Comparison of ENCODE assay signal across 18 cellular contexts in the genomic region with DNA sequence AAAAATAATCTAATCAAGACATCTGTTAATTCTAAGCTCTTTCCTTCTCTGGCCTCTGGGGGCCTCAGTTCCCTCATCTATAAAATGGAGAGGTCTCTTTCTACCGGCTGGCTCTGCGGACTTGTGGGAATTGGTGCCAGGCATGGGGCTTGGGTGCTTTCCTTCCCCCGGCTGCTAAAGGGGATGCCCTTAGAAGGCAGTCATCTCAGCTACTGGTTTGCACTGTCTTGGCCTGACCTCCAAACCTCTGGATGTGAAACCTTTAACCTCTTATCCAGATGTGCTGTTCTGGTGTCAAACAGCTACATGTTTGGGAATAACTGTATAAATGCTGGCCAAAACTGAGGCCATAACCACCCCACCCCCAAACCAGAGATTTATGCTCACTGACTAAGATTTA.
DNase-seq lines count a peak whose midpoint lies in the region; ATAC-seq and TF ChIP-seq lines count a peak whose summit lies in the region.
"Had no signal": no experiment of that assay in that cellular context is flagged by ENCODE, and none has a peak within 500 bp of the region (broad histone marks: within the 10 kb centered on the region; RNA-seq: fewer than 3 reads in every experiment).

No MANE protein-coding gene starts in this region.

- no peaks in the 10 kb centered on the region for H3K9me2 ChIP-seq in HCT116 (ENCODE audit: insufficient read depth)

- 0 out of 2 replicates have a peak, but pooled peaks have one; percentile 10 for TF ChIP-seq RAD21 in HCT116 (IDR thresholded peaks at IDR 0.05; ENCODE audit: low read depth)

- H3K36me3 ChIP-seq in A673 (ENCODE audit: insufficient read depth, low read length, poor library complexity, severe bottlenecking): no peaks in the 10 kb centered on the region
- no peaks in the 10 kb centered on the region for H3K36me3 ChIP-seq in HCT116 (ENCODE audit: control insufficient read depth in 1 of 2, insufficient read depth in 2 of 2, low read length in 2 of 2)
- H3K36me3 ChIP-seq in brain microvascular endothelial cell (replicated peaks): no peaks in the 10 kb centered on the region
- H3K36me3 ChIP-seq in trophoblast cell (ENCODE audit: control insufficient read depth in 1 of 2, insufficient read depth in 2 of 2, low read length in 2 of 2): no peaks in the 10 kb centered on the region
- H3K36me3 ChIP-seq: Peyer's patch had no signal

- no CpG with 5 or more reads among the region's 3 CpGs for WGBS in trophoblast cell (ENCODE audit: extremely low coverage, insufficient coverage, insufficient read length)

- no peaks in the 10 kb centered on the region for H3K9me3 ChIP-seq in A673 (ENCODE audit: low read depth, low read length, poor library complexity, severe bottlenecking)
- H3K9me3 ChIP-seq in HCT116 (ENCODE audit: control insufficient read depth in 1 of 2, insufficient read depth in 1 of 2, low read depth in 1 of 2, low read length in 2 of 2): no peaks in the 10 kb centered on the region
- H3K9me3 ChIP-seq in trophoblast cell (ENCODE audit: insufficient read depth, low read depth, low read length): no peaks in the 10 kb centered on the region
- H3K9me3 ChIP-seq: Peyer's patch had no signal

- in situ Hi-C loops in brain microvascular endothelial cell (cut with HindIII; ENCODE audit: low pct_ligation_motif_present, low sequenced_read_pairs): no loop called here

- peaks cover 15% of the 10 kb centered on the region for H3K79me1 ChIP-seq in trophoblast cell (ENCODE audit: low read length)

- H3K23ac ChIP-seq in trophoblast cell (ENCODE audit: low read length): no peak overlapping the region

- H3K4me1 ChIP-seq in A673 (ENCODE audit: insufficient read depth, low read length, poor library complexity, severe bottlenecking) (no peaks in the 10 kb centered on the region), HCT116 (ENCODE audit: control insufficient read depth in 1 of 2, insufficient read depth in 2 of 2, low read length in 2 of 2) (no peaks in the 10 kb centered on the region), trophoblast cell (ENCODE audit: control insufficient read depth in 1 of 2, insufficient read depth in 2 of 2, low read length in 2 of 2) (peaks cover 7 to 16% of the 10 kb centered on the region in 2 experiments)
- H3K4me1 ChIP-seq: Peyer's patch had no signal

- no peaks in the 10 kb centered on the region for H3K27me3 ChIP-seq in A673 (replicated peaks; ENCODE audit: insufficient read depth, low read depth, low read length, poor library complexity)
- H3K27me3 ChIP-seq in HCT116 (ENCODE audit: insufficient read depth, low read length): peaks cover 28% of the 10 kb centered on the region; the same call in 1 of the 2 replicates
- no peaks in the 10 kb centered on the region for H3K27me3 ChIP-seq in brain microvascular endothelial cell (replicated peaks)
- no peaks in the 10 kb centered on the region for H3K27me3 ChIP-seq in trophoblast cell (ENCODE audit: insufficient read depth, low read length)
- H3K27me3 ChIP-seq: Peyer's patch had no signal

- no peak overlapping the region for H2BK5ac ChIP-seq in trophoblast cell (ENCODE audit: low read depth, low read length, poor library complexity)

- H2AFZ ChIP-seq in HCT116 (ENCODE audit: low read depth, low read length, poor library complexity, severe bottlenecking): no peak overlapping the region
- H2AFZ ChIP-seq in trophoblast cell (ENCODE audit: insufficient read depth, low read length, poor library complexity): no peak overlapping the region

- H2BK120ac ChIP-seq in trophoblast cell (ENCODE audit: insufficient read depth, low read length, poor library complexity): no peak overlapping the region

- H3K4me3 ChIP-seq in A673 (ENCODE audit: low read depth, low read length, poor library complexity, severe bottlenecking) (no peak overlapping the region), HCT116 (replicated peaks in 1 of 2; ENCODE audit: low read depth in 1 of 2, low read length in 2 of 2) (no peak overlapping the region), brain microvascular endothelial cell (ENCODE audit: low read depth, low read length) (no peak overlapping the region), trophoblast cell (ENCODE audit: low read depth, low read length) (no peak overlapping the region)
- H3K4me3 ChIP-seq: GM12878, Peyer's patch had no signal

- intact Hi-C loops in A673 (cut with micrococcal nuclease; ENCODE audit: unreplicated experiment) (no loop called here), HCT116 (cut with micrococcal nuclease) (no loop called here)

- POLR2A ChIA-PET in A673 (lab: Charles Lee; ENCODE audit: low non-redundant PET): no interaction called here
- POLR2A ChIA-PET in HCT116 (lab: Charles Lee): no interaction called here

- CTCF ChIA-PET in A673 (lab: Charles Lee) (interaction anchor here (1.2 kb wide), 1 partner anchor 304 kb away, joined by 3 read pairs; no protein-coding TSS in a partner anchor), HCT116 (lab: Charles Lee) (no interaction called here)

- H4K91ac ChIP-seq in trophoblast cell (ENCODE audit: low read depth, low read length): peak overlapping the region; percentile 34

- ATAC-seq in HCT116 (no peak; the same call in 1 of the 2 replicates), GM18873 (IDR thresholded peaks at IDR 0.05; ENCODE audit: low FRiP score, unreplicated experiment) (no peak), GM18519 (IDR thresholded peaks at IDR 0.05; ENCODE audit: low FRiP score, unreplicated experiment) (no peak)
- ATAC-seq: GM12878 had no signal

- no peaks in the 10 kb centered on the region for H3K79me2 ChIP-seq in HCT116 (ENCODE audit: insufficient read depth, low read length)
- peaks cover 2% of the 10 kb centered on the region for H3K79me2 ChIP-seq in trophoblast cell (ENCODE audit: control insufficient read depth, insufficient read depth, low read length, poor library complexity)

- H3K27ac ChIP-seq in A673 (ENCODE audit: low read depth, low read length, poor library complexity, severe bottlenecking) (no peak overlapping the region), HCT116 (ENCODE audit: low read depth, low read length) (no peak overlapping the region), brain microvascular endothelial cell (no peak overlapping the region), trophoblast cell (ENCODE audit: low read depth, low read length) (no peak overlapping the region)
- H3K27ac ChIP-seq: Peyer's patch had no signal

- BruUV-seq in A673 (replicated peaks; lab: Mats Ljungman, UMichigan): no TSS peak
- no TSS peak for BruUV-seq in HCT116 (replicated peaks; lab: Mats Ljungman, UMichigan)

- no peak overlapping the region for H3K4ac ChIP-seq in trophoblast cell (ENCODE audit: low read depth, low read length)

- no peak overlapping the region for H3K14ac ChIP-seq in trophoblast cell (ENCODE audit: low read length)

- no peak overlapping the region for H4K12ac ChIP-seq in trophoblast cell (ENCODE audit: low read depth, low read length)

- no peaks in the 10 kb centered on the region for H4K20me1 ChIP-seq in HCT116 (ENCODE audit: insufficient read depth)

- H2AK5ac ChIP-seq in trophoblast cell (ENCODE audit: low read length): no peak overlapping the region

- no peak for TF ChIP-seq POLR2A in HCT116 (IDR thresholded peaks at IDR 0.05; ENCODE audit: borderline replicate concordance, extremely low read depth, insufficient read depth, insufficient read length)

- TF ChIP-seq CTCF in A673 (conservative IDR thresholded peaks at IDR 0.05; ENCODE audit: low read depth, low read length): 0 out of 2 replicates have a peak, but pooled peaks have one; percentile 13
- TF ChIP-seq CTCF in HCT116 (IDR thresholded peaks at IDR 0.05 in 2 of 3, conservative IDR thresholded peaks at IDR 0.05 in 1 of 3; ENCODE audit: borderline replicate concordance in 1 of 3, insufficient read depth in 1 of 3, low read depth in 2 of 3, low read length in 2 of 3): no peak
- TF ChIP-seq CTCF in brain microvascular endothelial cell (IDR thresholded peaks at IDR 0.05; ENCODE audit: low read depth, low read length, missing control alignments): peak; percentile 26

- no peak overlapping the region for H2BK12ac ChIP-seq in trophoblast cell (ENCODE audit: low read length)

- RAD21 ChIA-PET in HCT116 (lab: Charles Lee; ENCODE audit: low non-redundant PET in 1 of 2, low total read pairs in 2 of 2, uncharacterized antibody in 2 of 2, unreplicated experiment in 2 of 2): interaction anchor here in 1 of 2 experiments (0.8 kb wide), 1 partner anchor 842 kb away, joined by 3 read pairs; no protein-coding TSS in a partner anchor

- H3K9ac ChIP-seq in HCT116 (ENCODE audit: low read length) (no peak overlapping the region), trophoblast cell (ENCODE audit: low read length) (no peak overlapping the region)

- DNase-seq in A673 (ENCODE audit: low spot score) (no peak), HCT116 (ENCODE audit: low read depth, low spot score) (no peak), brain microvascular endothelial cell (no peak), trophoblast cell (no peak), HPDE6-E6E7 (ENCODE audit: extremely low spot score) (no peak)
- DNase-seq in activated T-cell treated with anti-CD3 and anti-CD28 coated beads, Interleukin-2, amount 50 U/mL, for 48 hours: no peak
- DNase-seq: CD4-positive, CD25-positive, alpha-beta regulatory T cell; DND-41; Karpas-422; NCI-H1694 treated with DMSO at 0.1 percent for 48 hours; NCI-H2081 treated with DMSO at 0.1 percent for 48 hours; NCI-H2227 treated with DMSO at 0.1 percent for 48 hours; NCI-H510A treated with DMSO at 0.1 percent for 48 hours; NCI-H748 treated with DMSO at 0.1 percent for 48 hours had no signal

- H3K4me2 ChIP-seq in HCT116 (ENCODE audit: low read length) (no peak overlapping the region), trophoblast cell (ENCODE audit: low read length) (no peak overlapping the region)

- H4K8ac ChIP-seq in trophoblast cell (ENCODE audit: low read depth, low read length): no peak overlapping the region

- no peak overlapping the region for H3K18ac ChIP-seq in trophoblast cell (ENCODE audit: low read length)

TF ChIP-seq in HCT116, 20 proteins besides CTCF, POLR2A, EP300 and RAD21 (continues in another document):
- TF ChIP-seq SP1 (IDR thresholded peaks at IDR 0.05; ENCODE audit: low read depth): no peak

Comparison
In these comparisons a context has a peak if more than half of its experiments do, and no peak if none do; other contexts are left out.
1. CTCF ChIP-seq: peak in A673 (single experiment) and brain microvascular endothelial cell (single experiment); none in HCT116 (0 of 3).